ENCODE assay signal across 19 cellular contexts in genomic region chr9:90974643-90975245, GRCh38.
"Had no signal": no experiment of that assay in that cellular context is flagged by ENCODE, and none has a peak within 500 bp of the region (broad histone marks: within the 10 kb centered on the region; RNA-seq: fewer than 3 reads in every experiment).

No MANE protein-coding gene starts in this region.

- H3K9ac ChIP-seq: parathyroid adenoma had no signal

- H3K27me3 ChIP-seq: dorsolateral prefrontal cortex, hepatocyte, stomach had no signal

- ATAC-seq: left lobe of liver had no signal

- H2AFZ ChIP-seq: hepatocyte, parathyroid adenoma had no signal

- H3K27ac Mint-ChIP-seq: activated naive CD8-positive, alpha-beta T cell treated with anti-CD3 and anti-CD28 coated beads, Interleukin-2, amount 10 ng/mL, durations not matched to agents 7 days and 5 days; activated T-helper 1 cell treated with anti-CD3 and anti-CD28 coated beads, Interleukin-12 subunit alpha, Interleukin-12 subunit beta, Interleukin-2, Interleukin-4 antibody, amounts not matched to agents 30 ng/mL and 10 ng/mL and 1 ng/mL, durations not matched to agents 14 hours and 24 hours and 36 hours; endodermal cell had no signal

- H3K4me3 ChIP-seq: dorsolateral prefrontal cortex, hepatocyte, stomach, thoracic aorta had no signal

- DNase-seq: activated CD4-positive, alpha-beta T cell treated with anti-CD3 and anti-CD28 coated beads, Interleukin-2, amount 50 U/mL, for 1 hour; activated CD4-positive, CD25-positive, alpha-beta regulatory T cell; activated CD8-positive, alpha-beta memory T cell treated with anti-CD3 and anti-CD28 coated beads for 24 hours; activated naive CD4-positive, alpha-beta T cell; activated naive CD8-positive, alpha-beta T cell treated with anti-CD3 and anti-CD28 coated beads, Interleukin-2, amount 10 ng/mL, durations not matched to agents 7 days and 5 days; aorta; endodermal cell; erythroblast; islet precursor cell; naive B cell; stimulated activated CD4-positive, alpha-beta T cell treated with anti-CD3 and anti-CD28 coated beads, Interleukin-1b, Interleukin-23, amount 100 ng/mL, for 48 hours; stomach had no signal

- H3K79me2 ChIP-seq: hepatocyte, parathyroid adenoma had no signal

- H3K4me3 Mint-ChIP-seq: activated naive CD8-positive, alpha-beta T cell treated with anti-CD3 and anti-CD28 coated beads, Interleukin-2, amount 10 ng/mL, durations not matched to agents 7 days and 5 days; activated T-helper 1 cell treated with anti-CD3 and anti-CD28 coated beads, Interleukin-12 subunit alpha, Interleukin-12 subunit beta, Interleukin-2, Interleukin-4 antibody, amounts not matched to agents 30 ng/mL and 10 ng/mL and 1 ng/mL, durations not matched to agents 14 hours and 24 hours and 36 hours; endodermal cell; naive B cell had no signal

- H3K27ac ChIP-seq: hepatocyte, parathyroid adenoma, stomach, thoracic aorta had no signal

- H3K36me3 ChIP-seq: stomach, thoracic aorta had no signal

- H3K4me1 ChIP-seq: parathyroid adenoma, stomach had no signal

- FAIRE-seq: urothelium cell line had no signal

- H3K4me1 Mint-ChIP-seq: naive B cell had no signal

- H3K4me2 ChIP-seq: hepatocyte had no signal

- H3K36me3 Mint-ChIP-seq: activated naive CD8-positive, alpha-beta T cell treated with anti-CD3 and anti-CD28 coated beads, Interleukin-2, amount 10 ng/mL, durations not matched to agents 7 days and 5 days; naive B cell had no signal

- H3K9me3 ChIP-seq: stomach, thoracic aorta had no signal

- H3K9me3 Mint-ChIP-seq: activated naive CD8-positive, alpha-beta T cell treated with anti-CD3 and anti-CD28 coated beads, Interleukin-2, amount 10 ng/mL, durations not matched to agents 7 days and 5 days; activated T-helper 1 cell treated with anti-CD3 and anti-CD28 coated beads, Interleukin-12 subunit alpha, Interleukin-12 subunit beta, Interleukin-2, Interleukin-4 antibody, amounts not matched to agents 30 ng/mL and 10 ng/mL and 1 ng/mL, durations not matched to agents 14 hours and 24 hours and 36 hours; endodermal cell; naive B cell had no signal
